21 cellular contexts compared by ENCODE assay signal in the genomic region with DNA sequence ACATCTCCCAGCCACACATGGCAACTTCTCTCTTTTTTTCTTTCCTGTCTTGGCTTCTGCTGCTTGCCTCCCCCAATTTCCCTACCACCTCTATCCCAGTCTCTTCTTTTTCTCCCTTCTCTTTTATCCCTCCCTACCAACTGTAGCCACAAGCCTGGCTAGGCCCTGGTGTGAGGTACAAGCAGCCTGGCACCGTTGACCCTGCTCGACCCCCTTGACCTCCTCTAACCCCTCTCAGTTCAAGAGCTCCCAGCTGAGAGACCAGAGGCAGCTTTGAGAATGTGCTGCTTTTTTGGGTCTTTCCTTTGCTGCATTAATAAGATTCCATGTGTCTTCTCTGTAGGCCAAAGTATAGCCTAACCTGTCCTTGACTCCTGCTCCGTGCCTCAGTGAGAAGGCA. TPM values are rescaled to one million over a fixed set of nuclear protein-coding genes. Genes with fewer than 3 reads are reported as not detected.
DNase-seq lines count a peak whose midpoint lies in the region; ATAC-seq, FAIRE-seq and TF ChIP-seq lines count a peak whose summit lies in the region.
"Had no signal": no experiment of that assay in that cellular context is flagged by ENCODE, and none has a peak within 500 bp of the region (broad histone marks: within the 10 kb centered on the region; RNA-seq: fewer than 3 reads in every experiment).

No MANE protein-coding gene starts in this region.

- no peaks in the 10 kb centered on the region for H4K20me1 ChIP-seq in fibroblast of lung (ENCODE audit: control insufficient read depth, extremely low read depth, insufficient read depth, low read length)

- H3K4me3 Mint-ChIP-seq in progenitor cell of endocrine pancreas (ENCODE audit: low read depth): no peak overlapping the region

- H3K4me1 ChIP-seq in ACC112 (ENCODE audit: control insufficient read depth, insufficient read depth, low read length, unreplicated experiment) (peaks cover 48% of the 10 kb centered on the region), fibroblast of lung (ENCODE audit: control insufficient read depth, extremely low read depth, insufficient read depth, low read length) (peaks cover 18% of the 10 kb centered on the region), gastrocnemius medialis (peaks cover 0 to 9% of the 10 kb centered on the region in 2 donors)

- no peak overlapping the region for H3K9ac ChIP-seq in fibroblast of lung (ENCODE audit: insufficient read depth, low read length)

- H3K27me3 ChIP-seq in ACC112 (ENCODE audit: insufficient read depth, low read length): no peaks in the 10 kb centered on the region
- no peaks in the 10 kb centered on the region for H3K27me3 ChIP-seq in fibroblast of lung (ENCODE audit: control insufficient read depth, insufficient read depth, low read length)
- H3K27me3 ChIP-seq in gastrocnemius medialis: no peaks in the 10 kb centered on the region

- H3K4me2 ChIP-seq in fibroblast of lung (ENCODE audit: extremely low read depth, insufficient read depth, low read length): no peak overlapping the region
- H3K4me2 ChIP-seq: PC-9 had no signal

- H3K27ac ChIP-seq in ACC112 (ENCODE audit: low read depth, low read length) (peak overlapping the region; percentile 66; the same call in 1 of the 2 replicates), fibroblast of lung (ENCODE audit: insufficient read depth, low read length) (peak overlapping the region; percentile 74), gastrocnemius medialis (no peak overlapping the region)
- H3K27ac ChIP-seq: PC-9 had no signal

- FAIRE-seq in HTR-8/SVneo (lab: Jason Lieb, UNC): peak; percentile 67
- FAIRE-seq: GM19239 had no signal

- H3K36me3 Mint-ChIP-seq in progenitor cell of endocrine pancreas (ENCODE audit: insufficient read depth): peaks cover 19% of the 10 kb centered on the region

- no peaks in the 10 kb centered on the region for H3K27me3 Mint-ChIP-seq in progenitor cell of endocrine pancreas

- no peak for ATAC-seq in gastrocnemius medialis
- no peak for ATAC-seq in GM19324 (IDR thresholded peaks at IDR 0.05; ENCODE audit: low FRiP score, unreplicated experiment)
- ATAC-seq: HCT116 had no signal

- no peak for TF ChIP-seq CTCF in fibroblast of lung (conservative IDR thresholded peaks at IDR 0.05 in 1 of 2, IDR thresholded peaks at IDR 0.05 in 1 of 2; ENCODE audit: low read depth in 1 of 2, low read length in 2 of 2)
- no peak for TF ChIP-seq CTCF in progenitor cell of endocrine pancreas (IDR thresholded peaks at IDR 0.05; ENCODE audit: unreplicated experiment)
- TF ChIP-seq CTCF in gastrocnemius medialis (IDR thresholded peaks at IDR 0.05 in 4 of 5, conservative IDR thresholded peaks at IDR 0.05 in 1 of 5): no peak

- peak overlapping the region; percentile 13 for H3K27ac Mint-ChIP-seq in progenitor cell of endocrine pancreas

- H3K9me3 Mint-ChIP-seq in progenitor cell of endocrine pancreas (ENCODE audit: low read depth): peaks cover 6% of the 10 kb centered on the region

- no peaks in the 10 kb centered on the region for H3K79me2 ChIP-seq in ACC112 (ENCODE audit: control insufficient read depth, insufficient read depth, low read length, unreplicated experiment)
- no peaks in the 10 kb centered on the region for H3K79me2 ChIP-seq in fibroblast of lung (ENCODE audit: control insufficient read depth, insufficient read depth, low read length)

- no peak overlapping the region for H2AFZ ChIP-seq in ACC112 (ENCODE audit: low read length, unreplicated experiment)
- no peak overlapping the region for H2AFZ ChIP-seq in fibroblast of lung (ENCODE audit: low read length)
- H2AFZ ChIP-seq: PC-9 had no signal

- in situ Hi-C loops in gastrocnemius medialis (cut with MboI; ENCODE audit: low sequenced_read_pairs in 4 of 4): no loop called here

- H3K4me1 Mint-ChIP-seq in progenitor cell of endocrine pancreas (ENCODE audit: low read depth): no peaks in the 10 kb centered on the region

- no peaks in the 10 kb centered on the region for H3K9me3 ChIP-seq in fibroblast of lung (ENCODE audit: control insufficient read depth, insufficient read depth, low read depth, low read length)
- no peaks in the 10 kb centered on the region for H3K9me3 ChIP-seq in gastrocnemius medialis

- H3K4me3 ChIP-seq in ACC112 (ENCODE audit: low read depth, low read length) (no peak overlapping the region), fibroblast of lung (replicated peaks in 1 of 4; ENCODE audit: control extremely low read depth in 1 of 4, insufficient read depth in 1 of 4, low read depth in 3 of 4, low read length in 4 of 4) (no peak overlapping the region), gastrocnemius medialis (no peak overlapping the region)
- H3K4me3 ChIP-seq: PC-9 had no signal

- no peak for DNase-seq in HTR-8/SVneo (ENCODE audit: insufficient read length, low spot score)
- no peak for DNase-seq in fibroblast of lung (ENCODE audit: low read depth in 2 of 2)
- DNase-seq in progenitor cell of endocrine pancreas (ENCODE audit: low spot score, unreplicated experiment): no peak
- DNase-seq in gastrocnemius medialis: no peak
- DNase-seq in ecto neural progenitor cell (ENCODE audit: low spot score): no peak
- no peak for DNase-seq in GDM1 (lab: John Stamatoyannopoulos, UW)
- DNase-seq: ACHN, COR-L47, DMS153, EL, Karpas-422, MM.1S, NCI-H1092 treated with DMSO at 0.1 percent for 48 hours, NCI-H2081 treated with DMSO at 0.1 percent for 48 hours, NCI-H510A treated with DMSO at 0.1 percent for 48 hours, PC-9 had no signal

- H3K36me3 ChIP-seq in ACC112 (ENCODE audit: insufficient read depth, low read length): peaks cover 7% of the 10 kb centered on the region
- H3K36me3 ChIP-seq in fibroblast of lung (ENCODE audit: control insufficient read depth, insufficient read depth, low read length): peaks cover 10% of the 10 kb centered on the region
- H3K36me3 ChIP-seq in gastrocnemius medialis: no peaks in the 10 kb centered on the region

- intact Hi-C loops in gastrocnemius medialis (cut with DNase I; ENCODE audit: low total_unique reads): no loop called here

- TF ChIP-seq POLR2A in gastrocnemius medialis (IDR thresholded peaks at IDR 0.05): no peak

RNA-seq across cellular contexts. Expression of a gene that starts 32.3 kb away (rescaled TPM):
- total RNA-seq in fibroblast of lung: 20.8 and 38.5 TPM in 2 replicates
- polyA plus RNA-seq in fibroblast of lung: 32.0 and 35.7 TPM in 2 replicates
- 31.6 and 38.4 TPM in 2 replicates for polyA plus RNA-seq in fibroblast of lung (2012)
- polyA minus RNA-seq in fibroblast of lung (ENCODE audit: low replicate concordance): 32.5 and 35.0 TPM in 2 replicates
- 27.3 and 29.9 TPM in 2 replicates for total RNA-seq in progenitor cell of endocrine pancreas
- total RNA-seq in gastrocnemius medialis: 10 to 100 TPM in 3 of 4 donors, 1 to 10 TPM in 1; 6.5 to 16.4 (median 14.5) TPM

RNA-seq across cellular contexts. Expression of a gene that starts 48.0 kb away (rescaled TPM):
- total RNA-seq in fibroblast of lung (10.3 and 18.8 TPM in 2 replicates), progenitor cell of endocrine pancreas (39.0 and 41.8 TPM in 2 replicates), gastrocnemius medialis (10 to 100 TPM in 2 of 4 donors, 1 to 10 TPM in 2; 7.3 to 12.5 (median 10.4) TPM)
- 12.8 and 13.8 TPM in 2 replicates for polyA plus RNA-seq in fibroblast of lung
- 20.8 and 22.3 TPM in 2 replicates for polyA plus RNA-seq in fibroblast of lung (2012)
- polyA minus RNA-seq in fibroblast of lung (ENCODE audit: low replicate concordance): 134 and 160 TPM in 2 replicates

RNA-seq across cellular contexts. Expression of a gene that starts 56.7 kb away (rescaled TPM):
- total RNA-seq in fibroblast of lung (81.3 and 137 TPM in 2 replicates), progenitor cell of endocrine pancreas (2.3 and 2.5 TPM in 2 replicates), gastrocnemius medialis (10 to 100 TPM; 11.0 to 22.7 (median 14.8) TPM)
- polyA plus RNA-seq in fibroblast of lung: 37.8 and 53.3 TPM in 2 replicates
- polyA plus RNA-seq in fibroblast of lung (2012): 79.0 and 125 TPM in 2 replicates
- 68.3 and 70.7 TPM in 2 replicates for polyA minus RNA-seq in fibroblast of lung (ENCODE audit: low replicate concordance)
- total RNA-seq: PC-9, SK-MEL-5 had no signal

Comparison
In these comparisons a context has a peak if more than half of its experiments do, and no peak if none do; other contexts are left out.
1. H3K27ac ChIP-seq: peak in ACC112 (single experiment) and fibroblast of lung (single experiment); none in gastrocnemius medialis (0 of 4).